ENCODE assay signal across 22 cellular contexts in the genomic region with DNA sequence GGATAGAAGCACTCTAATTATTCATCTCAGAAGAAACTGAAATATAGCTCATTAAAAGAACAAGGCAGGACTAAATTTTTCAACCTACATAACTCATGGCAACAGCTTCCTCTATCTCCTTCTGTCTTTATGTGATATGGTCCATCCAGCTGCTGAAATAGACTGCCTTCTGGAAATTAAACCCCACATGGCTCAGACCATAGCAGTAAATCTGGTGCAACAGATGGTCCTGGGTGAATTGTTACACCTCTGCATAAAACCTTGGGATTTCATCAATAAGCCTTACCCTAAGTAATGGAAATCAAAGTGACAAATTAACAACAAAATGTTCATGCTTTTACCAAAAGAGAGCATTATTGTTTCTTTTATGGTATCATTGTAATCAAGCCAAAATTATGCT.
"Had no signal": no experiment of that assay in that cellular context is flagged by ENCODE, and none has a peak within 500 bp of the region (broad histone marks: within the 10 kb centered on the region; RNA-seq: fewer than 3 reads in every experiment).

No MANE protein-coding gene starts in this region.

- H2AFZ ChIP-seq: PC-9 had no signal

- ATAC-seq: activated T-cell treated with anti-CD3 and anti-CD28 coated beads, Interleukin-2, amount 50 U/mL, for 72 hours had no signal

- H3K27ac ChIP-seq: adrenal gland, PC-9 had no signal

- H3K27me3 ChIP-seq: adrenal gland had no signal

- H3K9me3 ChIP-seq: adrenal gland had no signal

- FAIRE-seq: colon had no signal

- H3K4me3 ChIP-seq: adrenal gland, PC-9 had no signal

- H3K36me3 ChIP-seq: adrenal gland had no signal

- DNase-seq: activated CD4-positive, alpha-beta memory T cell treated with anti-CD3 and anti-CD28 coated beads, Interleukin-2, amount 10 ng/mL, durations not matched to agents 7 days and 5 days; activated CD4-positive, alpha-beta T cell treated with anti-CD3 and anti-CD28 coated beads, Interleukin-2, amount 50 U/mL, for 1 hour; activated CD4-positive, CD25-positive, alpha-beta regulatory T cell; activated naive CD4-positive, alpha-beta T cell treated with anti-CD3 and anti-CD28 coated beads, Interleukin-2, amount 50 U/mL, for 16 hours; activated naive CD8-positive, alpha-beta T cell treated with anti-CD3 and anti-CD28 coated beads, Interleukin-2, amount 10 ng/mL, durations not matched to agents 7 days and 5 days; activated T-cell treated with anti-CD3 and anti-CD28 coated beads for 4 hours; activated T-cell treated with anti-CD3 and anti-CD28 coated beads, Interleukin-2, amount 50 U/mL, for 72 hours; adrenal gland; anterior cingulate cortex; cerebellar nuclear complex; Kasumi-1; KBM-7; NCI-H1048; NCI-H1930; NCI-H2107; NCI-H2227 treated with DMSO at 0.1 percent for 48 hours; NCI-H446 treated with DMSO at 0.1 percent for 48 hours; NCI-H526 treated with DMSO at 0.1 percent for 48 hours; PC-9; SIG-M5; T-helper 1 cell had no signal

- H3K4me2 ChIP-seq: PC-9 had no signal
